In genomic region chr17:50832267-50833227, GRCh38 we compare ENCODE assay signal across 21 cellular contexts. TPM values are rescaled to one million over a fixed set of nuclear protein-coding genes. Genes with fewer than 3 reads are reported as not detected.
DNase-seq lines count a peak whose midpoint lies in the region; ATAC-seq and TF ChIP-seq lines count a peak whose summit lies in the region.
"Had no signal": no experiment of that assay in that cellular context is flagged by ENCODE, and none has a peak within 500 bp of the region (broad histone marks: within the 10 kb centered on the region; RNA-seq: fewer than 3 reads in every experiment).

No MANE protein-coding gene starts in this region.

- TF ChIP-seq CTCF in HEK293 (tag by site-specific recombination; IDR thresholded peaks at IDR 0.05): no peak
- TF ChIP-seq CTCF in glutamatergic neuron (IDR thresholded peaks at IDR 0.05; ENCODE audit: partially characterized antibody, unreplicated experiment): no peak

- peak overlapping the region; percentile 79 for H3K4me3 Mint-ChIP-seq in glutamatergic neuron (ENCODE audit: unreplicated experiment)
- H3K4me3 Mint-ChIP-seq: CD8-positive, alpha-beta T cell had no signal

- no peaks in the 10 kb centered on the region for H3K79me1 ChIP-seq in neuronal stem cell (ENCODE audit: low read depth, low read length)

- ATAC-seq in GM19455 (IDR thresholded peaks at IDR 0.05; ENCODE audit: unreplicated experiment): no peak
- ATAC-seq: CD8-positive, alpha-beta T cell; Panc1; SK-N-SH treated with all-trans-retinoic acid at 6 μM for 48 hours had no signal

- H2BK15ac ChIP-seq in neuronal stem cell (ENCODE audit: low read length): peak overlapping the region; percentile 74

- H3K36me3 ChIP-seq in HEK293 (ENCODE audit: control insufficient read depth in 2 of 2, insufficient read depth in 1 of 2, low read length in 2 of 2) (no peaks in the 10 kb centered on the region), neuronal stem cell (replicated peaks in 1 of 2; ENCODE audit: control insufficient read depth in 2 of 2, insufficient read depth in 2 of 2, low read length in 2 of 2) (no peaks in the 10 kb centered on the region)

- H3K4me3 ChIP-seq in HEK293 (ENCODE audit: low read depth, low read length) (no peak overlapping the region), neuronal stem cell (ENCODE audit: low read length in 2 of 2) (no peak overlapping the region)

- peak; percentile 51 for DNase-seq in SK-N-DZ (ENCODE audit: low spot score)
- DNase-seq in glutamatergic neuron: no peak
- no peak for DNase-seq in neuronal stem cell (ENCODE audit: low spot score)
- no peak for DNase-seq in glomerular visceral epithelial cell (ENCODE audit: extremely low spot score)
- no peak for DNase-seq in globus pallidus (ENCODE audit: low spot score)
- DNase-seq: CD8-positive, alpha-beta T cell; DND-41; GF-D8; KG1; NCI-H1048; NCI-H2107; NCI-H226; NCI-H69; Right ventricle myocardium superior had no signal

- POLR2A ChIA-PET in HEK293 (lab: Yijun Ruan, JAX): no interaction called here

- no peaks in the 10 kb centered on the region for H3K36me3 Mint-ChIP-seq in glutamatergic neuron (ENCODE audit: unreplicated experiment)
- H3K36me3 Mint-ChIP-seq: CD8-positive, alpha-beta T cell had no signal

- peaks cover 11% of the 10 kb centered on the region for H3K27me3 Mint-ChIP-seq in glutamatergic neuron (ENCODE audit: unreplicated experiment)

- H3K4ac ChIP-seq in neuronal stem cell (ENCODE audit: low read length): peak overlapping the region; percentile 38

- H3K4me1 Mint-ChIP-seq in glutamatergic neuron (ENCODE audit: low read depth, unreplicated experiment): peaks cover 50% of the 10 kb centered on the region

- peak overlapping the region; percentile 45 for H2BK5ac ChIP-seq in neuronal stem cell (ENCODE audit: low read length)

- CTCF ChIA-PET in HEK293 (lab: Yijun Ruan, JAX): interaction anchor here (0.5 to 2.3 kb wide), 8 partner anchors 10 to 350 kb away, joined by 3 to 8 read pairs (median 4); no protein-coding TSS in a partner anchor

- no peak overlapping the region for H2BK12ac ChIP-seq in neuronal stem cell (ENCODE audit: low read length)

- no peak overlapping the region for H2BK120ac ChIP-seq in neuronal stem cell (ENCODE audit: low read depth, low read length)

- H3K9me3 Mint-ChIP-seq in glutamatergic neuron (ENCODE audit: unreplicated experiment): peaks cover 7% of the 10 kb centered on the region
- H3K9me3 Mint-ChIP-seq: CD8-positive, alpha-beta T cell had no signal

- H3K9ac ChIP-seq in neuronal stem cell (ENCODE audit: low read depth, low read length, poor library complexity): peak overlapping the region; percentile 26

- H3K4me2 ChIP-seq in neuronal stem cell (ENCODE audit: insufficient read depth, low read length, poor library complexity, severe bottlenecking): no peak overlapping the region

- H2AFZ ChIP-seq in neuronal stem cell (ENCODE audit: low read length): peak overlapping the region; percentile 15

- peak overlapping the region; percentile 77 for H3K18ac ChIP-seq in neuronal stem cell (ENCODE audit: low read length)

- H3K14ac ChIP-seq in neuronal stem cell (ENCODE audit: low read length): peak overlapping the region; percentile 27

- H4K91ac ChIP-seq in neuronal stem cell (ENCODE audit: low read depth, low read length, poor library complexity): no peak overlapping the region

- peak overlapping the region; percentile 87 for H2AK5ac ChIP-seq in neuronal stem cell (ENCODE audit: low read depth, low read length)

- H3K27ac ChIP-seq in HEK293 (ENCODE audit: extremely low read depth, low read depth, low read length) (no peak overlapping the region), neuronal stem cell (replicated peaks; ENCODE audit: low read length) (no peak overlapping the region)

- peak overlapping the region; percentile 79 for H3K27ac Mint-ChIP-seq in glutamatergic neuron (ENCODE audit: unreplicated experiment)
- H3K27ac Mint-ChIP-seq: CD8-positive, alpha-beta T cell had no signal

- no peak overlapping the region for H4K8ac ChIP-seq in neuronal stem cell (ENCODE audit: low read depth, low read length)

- H3K23ac ChIP-seq in neuronal stem cell (ENCODE audit: low read depth, low read length, poor library complexity): peak overlapping the region; percentile 8

- H3K9me3 ChIP-seq in HEK293 (ENCODE audit: control insufficient read depth, insufficient read depth, low read depth, low read length): no peaks in the 10 kb centered on the region
- H3K9me3 ChIP-seq in neuronal stem cell (replicated peaks in 1 of 2; ENCODE audit: control insufficient read depth in 2 of 2, insufficient read depth in 1 of 2, low read depth in 1 of 2, low read length in 2 of 2): no peaks in the 10 kb centered on the region

- no CpG with 5 or more reads among the region's 22 CpGs for whole genome bisulfite sequencing in neuronal stem cell (ENCODE audit: extremely low coverage in 2 of 2, insufficient read length in 2 of 2, insufficient replicate concordance in 1 of 2), 2 donors

- H3K4me1 ChIP-seq in HEK293 (ENCODE audit: control insufficient read depth, insufficient read depth, low read length) (no peaks in the 10 kb centered on the region), neuronal stem cell (ENCODE audit: control insufficient read depth in 2 of 2, insufficient read depth in 1 of 2, low read depth in 1 of 2, low read length in 2 of 2) (peaks cover 23 to 36% of the 10 kb centered on the region in 2 donors)

- peaks cover 0 to 63% (median 4%) of the 10 kb centered on the region in 3 experiments for H3K27me3 ChIP-seq in neuronal stem cell (ENCODE audit: control insufficient read depth in 3 of 3, insufficient read depth in 3 of 3, low read depth in 1 of 3, low read length in 3 of 3)

TF ChIP-seq in HEK293, 187 proteins besides CTCF, POLR2A, EP300 and RAD21 (continues in another document):
- TF ChIP-seq, protein P1, sequence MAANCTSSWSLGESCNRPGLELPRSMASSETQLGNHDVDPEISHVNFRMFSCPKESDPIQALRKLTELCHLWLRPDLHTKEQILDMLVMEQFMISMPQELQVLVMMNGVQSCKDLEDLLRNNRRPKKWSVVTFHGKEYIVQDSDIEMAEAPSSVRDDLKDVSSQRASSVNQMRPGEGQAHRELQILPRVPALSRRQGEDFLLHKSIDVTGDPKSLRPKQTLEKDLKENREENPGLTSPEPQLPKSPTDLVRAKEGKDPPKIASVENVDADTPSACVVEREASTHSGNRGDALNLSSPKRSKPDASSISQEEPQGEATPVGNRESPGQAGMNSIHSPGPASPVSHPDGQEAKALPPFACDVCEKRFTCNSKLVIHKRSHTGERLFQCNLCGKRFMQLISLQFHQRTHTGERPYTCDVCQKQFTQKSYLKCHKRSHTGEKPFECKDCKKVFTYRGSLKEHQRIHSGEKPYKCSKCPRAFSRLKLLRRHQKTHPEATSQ (tag by site-specific recombination; IDR thresholded peaks at IDR 0.05): no peak
- TF ChIP-seq KLF1 (tag by site-specific recombination; IDR thresholded peaks at IDR 0.05): no peak; the same call in 1 of the 2 replicates
- TF ChIP-seq ZNF362 (tag by site-specific recombination; IDR thresholded peaks at IDR 0.05): no peak
- TF ChIP-seq SP7 (tag by site-specific recombination; IDR thresholded peaks at IDR 0.05): no peak
- no peak for TF ChIP-seq TSHZ1 (tag by site-specific recombination; IDR thresholded peaks at IDR 0.05; ENCODE audit: borderline replicate concordance)
- TF ChIP-seq ZNF184 (tag by site-specific recombination; IDR thresholded peaks at IDR 0.05): no peak
- TF ChIP-seq KLF16 (tag by site-specific recombination; IDR thresholded peaks at IDR 0.05): no peak
- no peak for TF ChIP-seq YY1 (tag by site-specific recombination; IDR thresholded peaks at IDR 0.05)
- no peak for TF ChIP-seq ZBTB8A (tag by site-specific recombination; IDR thresholded peaks at IDR 0.05)
- peak; percentile 73 for TF ChIP-seq EGR2 (tag by site-specific recombination; IDR thresholded peaks at IDR 0.05; ENCODE audit: low read depth)

RNA-seq across cellular contexts. Expression of gene WFIKKN2, which starts 2.8 kb away (rescaled TPM):
- polyA plus RNA-seq in SK-N-DZ (2014; cell fraction: cytosol; rRNA removed): 12.1 and 13.4 TPM in 2 replicates
- 10.9 and 20.0 TPM in 2 replicates for polyA plus RNA-seq in SK-N-DZ (2014; cell fraction: nucleus; rRNA removed)
- total RNA-seq in glutamatergic neuron (ENCODE audit: unreplicated experiment): 3.5 TPM
- polyA plus RNA-seq in neuronal stem cell (2013, experiment 1 of 2): 0.03 TPM
- 0.01 TPM for polyA plus RNA-seq in neuronal stem cell (2013, experiment 2 of 2)
- total RNA-seq: CD8-positive, alpha-beta T cell; HT1080; M059J had no signal
- polyA plus RNA-seq: BJ had no signal

RNA-seq across cellular contexts. Expression of gene TOB1, which starts 33.6 kb away (rescaled TPM):
- 4.1 and 5.7 TPM in 2 replicates for polyA plus RNA-seq in SK-N-DZ (2014; cell fraction: cytosol; rRNA removed)
- 4.8 and 5.1 TPM in 2 replicates for polyA plus RNA-seq in SK-N-DZ (2014; cell fraction: nucleus; rRNA removed)
- 78.7 TPM for total RNA-seq in glutamatergic neuron (ENCODE audit: unreplicated experiment)
- 44.9 TPM for polyA plus RNA-seq in neuronal stem cell (2013, experiment 1 of 2)
- polyA plus RNA-seq in neuronal stem cell (2013, experiment 2 of 2): 45.0 TPM
